Comparison of ENCODE assay signal across 4 cellular contexts in the genomic region with DNA sequence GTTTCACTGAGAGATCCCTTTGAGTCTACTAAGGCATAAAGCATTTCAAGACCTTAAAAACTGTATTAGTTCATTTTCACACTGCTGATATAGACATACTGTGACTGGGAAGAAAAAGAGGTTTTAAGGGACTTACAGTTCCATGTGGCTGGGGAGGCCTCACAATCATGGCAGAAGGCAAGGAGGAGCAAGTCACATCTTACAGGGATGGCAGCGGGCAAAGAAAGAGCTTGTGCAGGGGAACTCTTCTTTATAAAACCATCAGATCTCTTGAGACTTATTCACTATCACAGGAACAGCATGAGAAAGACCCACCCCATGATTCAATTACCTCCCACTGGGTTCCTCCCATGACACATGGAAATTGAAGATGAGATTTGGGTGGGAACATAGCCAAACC.
DNase-seq lines count a peak whose midpoint lies in the region; ATAC-seq, FAIRE-seq and TF ChIP-seq lines count a peak whose summit lies in the region.
"Not testable (repeated sequence)": the region's sequence is repeated elsewhere in the genome, so short reads cannot be mapped to it uniquely, and the experiment has no call there.

No MANE protein-coding gene starts in this region.

- H3K9me1 ChIP-seq in K562 (ENCODE audit: control insufficient read depth, insufficient read depth, low read length) = not testable (repeated sequence)

- DNase-seq in K562 (ENCODE audit: extremely low read depth in 1 of 4, low spot score in 3 of 4); endothelial cell (ENCODE audit: low spot score); HepG2 (ENCODE audit: low spot score); neural crest cell (ENCODE audit: low read depth, low spot score): not testable (repeated sequence)

- not testable (repeated sequence) for H3K27me3 ChIP-seq in K562 (ENCODE audit: control insufficient read depth in 2 of 2, insufficient read depth in 2 of 2, low read length in 2 of 2); HepG2 (ENCODE audit: control insufficient read depth in 1 of 2, insufficient read depth in 2 of 2, low read length in 2 of 2)

- H3K36me3 Mint-ChIP-seq in endothelial cell (ENCODE audit: low read depth, unreplicated experiment) (peaks cover 16% of the 10 kb centered on the region), neural crest cell (ENCODE audit: low read depth) (peaks cover 16% of the 10 kb centered on the region)

- not testable (repeated sequence) for H3K27me3 Mint-ChIP-seq in endothelial cell (ENCODE audit: unreplicated experiment); neural crest cell (ENCODE audit: low read depth)

- H3K4me2 ChIP-seq in K562 (ENCODE audit: insufficient read depth, low read length); HepG2 (ENCODE audit: low read depth, low read length): not testable (repeated sequence)

- H3K9ac ChIP-seq in K562 (ENCODE audit: insufficient read depth in 1 of 2, low read depth in 2 of 2, low read length in 2 of 2); HepG2 (ENCODE audit: insufficient read depth, low read depth, low read length): not testable (repeated sequence)

- not testable (repeated sequence) for H4K20me1 ChIP-seq in K562 (replicated peaks; ENCODE audit: control insufficient read depth, insufficient read depth, low read length); HepG2 (ENCODE audit: insufficient read depth, low read length)

- peaks cover 22% of the 10 kb centered on the region for H3K9me3 Mint-ChIP-seq in endothelial cell (ENCODE audit: unreplicated experiment)
- H3K9me3 Mint-ChIP-seq in neural crest cell = peaks cover 19% of the 10 kb centered on the region

- not testable (repeated sequence) for H3K36me3 ChIP-seq in K562 (ENCODE audit: control insufficient read depth, insufficient read depth, low read length); HepG2 (replicated peaks in 1 of 2; ENCODE audit: control insufficient read depth in 1 of 2, insufficient read depth in 2 of 2, low read length in 2 of 2)

- H3K4me1 ChIP-seq in K562 (replicated peaks in 1 of 2; ENCODE audit: control insufficient read depth in 2 of 2, insufficient read depth in 2 of 2, low read length in 2 of 2); HepG2 (ENCODE audit: insufficient read depth, low read length): not testable (repeated sequence)

- CTCF ChIA-PET in K562 (lab: Yijun Ruan, JAX; ENCODE audit: low intra/inter-chr PET ratio); HepG2 (lab: Yijun Ruan, JAX; ENCODE audit: low intra/inter-chr PET ratio, low total read pairs): not testable (repeated sequence)

- in situ Hi-C loops in K562 (cut with MboI); HepG2 (cut with HindIII; ENCODE audit: extremely low pct_ligation_motif_present, low pct_unique_long_range_greater_than_20kb): not testable (repeated sequence)

- not testable (repeated sequence) for TF ChIP-seq RAD21 in K562 (CRISPR knock-in tag; conservative IDR thresholded peaks at IDR 0.05 in 1 of 2, IDR thresholded peaks at IDR 0.05 in 1 of 2); HepG2 (CRISPR knock-in tag; IDR thresholded peaks at IDR 0.05)

- H3K4me3 Mint-ChIP-seq in endothelial cell (ENCODE audit: unreplicated experiment) = peak overlapping the region; percentile 35
- not testable (repeated sequence) for H3K4me3 Mint-ChIP-seq in neural crest cell

- not testable (repeated sequence) for H3K79me2 ChIP-seq in K562 (ENCODE audit: control insufficient read depth, insufficient read depth, low read length); HepG2 (ENCODE audit: insufficient read depth, low read length)

- not testable (repeated sequence) for TF ChIP-seq EP300 in K562 (IDR thresholded peaks at IDR 0.05; ENCODE audit: low read length); HepG2 (IDR thresholded peaks at IDR 0.05; ENCODE audit: low read depth in 2 of 2, low read length in 2 of 2); HepG2 (CRISPR knock-in tag; IDR thresholded peaks at IDR 0.05; ENCODE audit: borderline replicate concordance)

- ATAC-seq in K562, HepG2: not testable (repeated sequence)

- not testable (repeated sequence) for H3K27ac ChIP-seq in K562 (ENCODE audit: extremely low read depth, low read depth, low read length); HepG2 (ENCODE audit: extremely low read length, insufficient read depth, low read length)

- FAIRE-seq in K562 (lab: Jason Lieb, UNC); HepG2 (lab: Jason Lieb, UNC): not testable (repeated sequence)

- intact Hi-C loops in K562 (cut with micrococcal nuclease); HepG2 (cut with micrococcal nuclease; ENCODE audit: unreplicated experiment): not testable (repeated sequence)

- not testable (repeated sequence) for H3K9me3 ChIP-seq in K562 (replicated peaks; ENCODE audit: control insufficient read depth, insufficient read depth, low read depth, low read length)
- H3K9me3 ChIP-seq in HepG2 (ENCODE audit: low read length) = peaks cover 38% of the 10 kb centered on the region

- not testable (repeated sequence) for H3K27ac Mint-ChIP-seq in endothelial cell (ENCODE audit: unreplicated experiment)
- H3K27ac Mint-ChIP-seq in neural crest cell (ENCODE audit: unreplicated experiment) = peak overlapping the region; percentile 57

- POLR2A ChIA-PET in K562 (lab: Yijun Ruan, JAX); HepG2 (lab: Yijun Ruan, JAX): not testable (repeated sequence)

- TF ChIP-seq CTCF in K562 (IDR thresholded peaks at IDR 0.05 in 2 of 3, conservative IDR thresholded peaks at IDR 0.05 in 1 of 3; ENCODE audit: insufficient read depth in 2 of 3, low read depth in 1 of 3, low read length in 3 of 3); endothelial cell (IDR thresholded peaks at IDR 0.05; ENCODE audit: unreplicated experiment); HepG2 (CRISPR knock-in tag; IDR thresholded peaks at IDR 0.05); neural crest cell (conservative IDR thresholded peaks at IDR 0.05): not testable (repeated sequence)

- not testable (repeated sequence) for TF ChIP-seq POLR2A in K562 (conservative IDR thresholded peaks at IDR 0.05); HepG2 (IDR thresholded peaks at IDR 0.05; ENCODE audit: insufficient read depth in 1 of 2, low read depth in 2 of 2, low read length in 2 of 2)

- not testable (repeated sequence) for H3K4me3 ChIP-seq in K562; HepG2 (replicated peaks in 1 of 3; ENCODE audit: insufficient read depth in 1 of 3, low read depth in 2 of 3, low read length in 3 of 3)

- H3K4me1 Mint-ChIP-seq in endothelial cell (ENCODE audit: unreplicated experiment); neural crest cell: not testable (repeated sequence)

- H2AFZ ChIP-seq in K562 (ENCODE audit: low read depth, low read length); HepG2 (ENCODE audit: low read length): not testable (repeated sequence)

- 0% methylated on average over 1 of the region's 1 CpG for WGBS in K562 (ENCODE audit: insufficient coverage, low coverage, missing lambda C conversion rate)
- 6% methylated on average over 1 of the region's 1 CpG for WGBS in HepG2 (ENCODE audit: low lambda C conversion rate)

- BruUV-seq in K562 (replicated peaks; lab: Mats Ljungman, UMichigan); HepG2 (replicated peaks; lab: Mats Ljungman, UMichigan): not testable (repeated sequence)

TF ChIP-seq in K562, 482 proteins besides CTCF, POLR2A, EP300 and RAD21:
- peak; percentile 67; the same call in 1 of the 2 replicates for TF ChIP-seq ZNF431 (CRISPR knock-in tag; IDR thresholded peaks at IDR 0.05)

TF ChIP-seq in HepG2, 621 proteins besides CTCF, POLR2A, EP300 and RAD21:
- peak; percentile 81; the same call in 1 of the 2 replicates for TF ChIP-seq ZNF431 (CRISPR knock-in tag; IDR thresholded peaks at IDR 0.05; ENCODE audit: borderline replicate concordance, low read depth)
